In genomic region chr9:14779566-14780022, GRCh38 we compare ENCODE assay signal across 2 cellular contexts.
TF ChIP-seq lines count a peak whose summit lies in the region.

No MANE protein-coding gene starts in this region.

TF ChIP-seq in HepG2, 621 proteins besides CTCF, POLR2A, EP300 and RAD21:
- TF ChIP-seq ZNF766 (CRISPR knock-in tag; IDR thresholded peaks at IDR 0.05; ENCODE audit: borderline replicate concordance) (no peak), ZNF510 (CRISPR knock-in tag; IDR thresholded peaks at IDR 0.05; ENCODE audit: low read depth) (no peak), ZNF724P (CRISPR knock-in tag; IDR thresholded peaks at IDR 0.05; ENCODE audit: borderline replicate concordance) (no peak), NFE2L1 (CRISPR knock-in tag; IDR thresholded peaks at IDR 0.05; ENCODE audit: borderline replicate concordance) (no peak), ZNF121 (CRISPR knock-in tag; IDR thresholded peaks at IDR 0.05) (no peak), CEBPB (IDR thresholded peaks at IDR 0.05; ENCODE audit: borderline replicate concordance, low read depth, low read length) (peak; percentile 33; the same call in 1 of the 2 replicates), MXD4 (CRISPR knock-in tag; IDR thresholded peaks at IDR 0.05) (no peak), ZMYM2 (CRISPR knock-in tag; IDR thresholded peaks at IDR 0.05) (no peak), NFE2 (CRISPR knock-in tag; IDR thresholded peaks at IDR 0.05) (no peak), ZNF644 (CRISPR knock-in tag; IDR thresholded peaks at IDR 0.05; ENCODE audit: low read depth) (no peak), CEBPG (CRISPR knock-in tag; IDR thresholded peaks at IDR 0.05) (peak; percentile 18; the same call in 1 of the 2 replicates), ZNF12 (CRISPR knock-in tag; IDR thresholded peaks at IDR 0.05) (no peak), ZNF24 (IDR thresholded peaks at IDR 0.05) (no peak), ZNF446 (CRISPR knock-in tag; IDR thresholded peaks at IDR 0.05) (no peak), ZFP91 (CRISPR knock-in tag; IDR thresholded peaks at IDR 0.05; ENCODE audit: borderline replicate concordance) (no peak), THAP8 (CRISPR knock-in tag; IDR thresholded peaks at IDR 0.05; ENCODE audit: borderline replicate concordance) (no peak), PHF8 (CRISPR knock-in tag; IDR thresholded peaks at IDR 0.05) (no peak), ETV6 (CRISPR knock-in tag; conservative IDR thresholded peaks at IDR 0.05) (no peak), AGO2 (optimal IDR thresholded peaks at IDR 0.05; ENCODE audit: low read depth, low read length) (peak; percentile 38), POLR2AphosphoS5 (IDR thresholded peaks at IDR 0.05; ENCODE audit: low read depth, low read length) (peak; percentile 2; the same call in 1 of the 2 replicates), POLR2G (IDR thresholded peaks at IDR 0.05; ENCODE audit: low read depth, low read length) (peak; percentile 50), RBM22 (optimal IDR thresholded peaks at IDR 0.05; ENCODE audit: low read length) (peak; percentile 95)
- TF ChIP-seq, protein P1, sequence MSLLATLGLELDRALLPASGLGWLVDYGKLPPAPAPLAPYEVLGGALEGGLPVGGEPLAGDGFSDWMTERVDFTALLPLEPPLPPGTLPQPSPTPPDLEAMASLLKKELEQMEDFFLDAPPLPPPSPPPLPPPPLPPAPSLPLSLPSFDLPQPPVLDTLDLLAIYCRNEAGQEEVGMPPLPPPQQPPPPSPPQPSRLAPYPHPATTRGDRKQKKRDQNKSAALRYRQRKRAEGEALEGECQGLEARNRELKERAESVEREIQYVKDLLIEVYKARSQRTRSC (CRISPR knock-in tag; IDR thresholded peaks at IDR 0.05; ENCODE audit: low read depth) = no peak

TF ChIP-seq in K562, 482 proteins besides CTCF, POLR2A, EP300 and RAD21 (continues in another document):
- no peak for TF ChIP-seq ILF3 (IDR thresholded peaks at IDR 0.05; ENCODE audit: borderline replicate concordance)
- no peak for TF ChIP-seq SOX6 (IDR thresholded peaks at IDR 0.05)
- TF ChIP-seq CBFA2T2 (conservative IDR thresholded peaks at IDR 0.05) = no peak
- no peak for TF ChIP-seq HEY1 (CRISPR knock-in tag; IDR thresholded peaks at IDR 0.05; ENCODE audit: borderline replicate concordance)
- TF ChIP-seq, protein P2, sequence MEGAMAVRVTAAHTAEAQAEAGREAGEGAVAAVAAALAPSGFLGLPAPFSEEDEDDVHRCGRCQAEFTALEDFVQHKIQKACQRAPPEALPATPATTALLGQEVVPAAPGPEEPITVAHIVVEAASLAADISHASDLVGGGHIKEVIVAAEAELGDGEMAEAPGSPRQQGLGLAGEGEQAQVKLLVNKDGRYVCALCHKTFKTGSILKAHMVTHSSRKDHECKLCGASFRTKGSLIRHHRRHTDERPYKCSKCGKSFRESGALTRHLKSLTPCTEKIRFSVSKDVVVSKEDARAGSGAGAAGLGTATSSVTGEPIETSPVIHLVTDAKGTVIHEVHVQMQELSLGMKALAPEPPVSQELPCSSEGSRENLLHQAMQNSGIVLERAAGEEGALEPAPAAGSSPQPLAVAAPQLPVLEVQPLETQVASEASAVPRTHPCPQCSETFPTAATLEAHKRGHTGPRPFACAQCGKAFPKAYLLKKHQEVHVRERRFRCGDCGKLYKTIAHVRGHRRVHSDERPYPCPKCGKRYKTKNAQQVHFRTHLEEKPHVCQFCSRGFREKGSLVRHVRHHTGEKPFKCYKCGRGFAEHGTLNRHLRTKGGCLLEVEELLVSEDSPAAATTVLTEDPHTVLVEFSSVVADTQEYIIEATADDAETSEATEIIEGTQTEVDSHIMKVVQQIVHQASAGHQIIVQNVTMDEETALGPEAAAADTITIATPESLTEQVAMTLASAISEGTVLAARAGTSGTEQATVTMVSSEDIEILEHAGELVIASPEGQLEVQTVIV (CRISPR knock-in tag; IDR thresholded peaks at IDR 0.05; ENCODE audit: borderline replicate concordance) = no peak
- TF ChIP-seq TFAP4 (CRISPR knock-in tag; IDR thresholded peaks at IDR 0.05; ENCODE audit: borderline replicate concordance) = no peak
- TF ChIP-seq, protein P3, sequence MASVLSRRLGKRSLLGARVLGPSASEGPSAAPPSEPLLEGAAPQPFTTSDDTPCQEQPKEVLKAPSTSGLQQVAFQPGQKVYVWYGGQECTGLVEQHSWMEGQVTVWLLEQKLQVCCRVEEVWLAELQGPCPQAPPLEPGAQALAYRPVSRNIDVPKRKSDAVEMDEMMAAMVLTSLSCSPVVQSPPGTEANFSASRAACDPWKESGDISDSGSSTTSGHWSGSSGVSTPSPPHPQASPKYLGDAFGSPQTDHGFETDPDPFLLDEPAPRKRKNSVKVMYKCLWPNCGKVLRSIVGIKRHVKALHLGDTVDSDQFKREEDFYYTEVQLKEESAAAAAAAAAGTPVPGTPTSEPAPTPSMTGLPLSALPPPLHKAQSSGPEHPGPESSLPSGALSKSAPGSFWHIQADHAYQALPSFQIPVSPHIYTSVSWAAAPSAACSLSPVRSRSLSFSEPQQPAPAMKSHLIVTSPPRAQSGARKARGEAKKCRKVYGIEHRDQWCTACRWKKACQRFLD (CRISPR knock-in tag; IDR thresholded peaks at IDR 0.05) = 0 out of 2 replicates have a peak, but pooled peaks have one; percentile 59
- no peak for TF ChIP-seq ETS2 (tag; IDR thresholded peaks at IDR 0.05; ENCODE audit: borderline replicate concordance, poor library complexity, severe bottlenecking)
- peak; percentile 55; the same call in 1 of the 2 replicates for TF ChIP-seq L3MBTL2 (IDR thresholded peaks at IDR 0.05)
- TF ChIP-seq DDX20 (tag; IDR thresholded peaks at IDR 0.05; ENCODE audit: low read depth) = no peak
- TF ChIP-seq MAFG (tag; conservative IDR thresholded peaks at IDR 0.05) = no peak
- no peak for TF ChIP-seq ZFP36 (IDR thresholded peaks at IDR 0.05; ENCODE audit: low read depth, low read length, partially characterized antibody)
- no peak for TF ChIP-seq NR2C2 (CRISPR knock-in tag; IDR thresholded peaks at IDR 0.05)
- peak; percentile 58; the same call in 1 of the 2 replicates for TF ChIP-seq NR2C2 (tag; IDR thresholded peaks at IDR 0.05)
- no peak for TF ChIP-seq STAG1 (CRISPR knock-in tag; IDR thresholded peaks at IDR 0.05; ENCODE audit: borderline replicate concordance)
- TF ChIP-seq NEUROD1 (IDR thresholded peaks at IDR 0.05; ENCODE audit: borderline replicate concordance, low read depth, low read length, partially characterized antibody) = no peak
- TF ChIP-seq MEIS2 (IDR thresholded peaks at IDR 0.05; ENCODE audit: partially characterized antibody) = peak; percentile 29
- TF ChIP-seq MTA2 (IDR thresholded peaks at IDR 0.05; ENCODE audit: low read depth) = no peak
- no peak for TF ChIP-seq ZNF764 (CRISPR knock-in tag; IDR thresholded peaks at IDR 0.05; ENCODE audit: low read depth)
- 0 out of 2 replicates have a peak, but pooled peaks have one; percentile 43 for TF ChIP-seq ZNF175 (CRISPR knock-in tag; IDR thresholded peaks at IDR 0.05; ENCODE audit: low read depth)
- TF ChIP-seq MAZ (CRISPR knock-in tag; conservative IDR thresholded peaks at IDR 0.05 in 1 of 2, IDR thresholded peaks at IDR 0.05 in 1 of 2) = no peak
- no peak for TF ChIP-seq NFE2L1 (tag; IDR thresholded peaks at IDR 0.05; ENCODE audit: borderline replicate concordance, low read depth)
- TF ChIP-seq, protein P4, sequence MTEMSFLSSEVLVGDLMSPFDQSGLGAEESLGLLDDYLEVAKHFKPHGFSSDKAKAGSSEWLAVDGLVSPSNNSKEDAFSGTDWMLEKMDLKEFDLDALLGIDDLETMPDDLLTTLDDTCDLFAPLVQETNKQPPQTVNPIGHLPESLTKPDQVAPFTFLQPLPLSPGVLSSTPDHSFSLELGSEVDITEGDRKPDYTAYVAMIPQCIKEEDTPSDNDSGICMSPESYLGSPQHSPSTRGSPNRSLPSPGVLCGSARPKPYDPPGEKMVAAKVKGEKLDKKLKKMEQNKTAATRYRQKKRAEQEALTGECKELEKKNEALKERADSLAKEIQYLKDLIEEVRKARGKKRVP (CRISPR knock-in tag; IDR thresholded peaks at IDR 0.05) = peak; percentile 33; the same call in 1 of the 2 replicates
- no peak for TF ChIP-seq CTCFL (IDR thresholded peaks at IDR 0.05; ENCODE audit: borderline replicate concordance, insufficient read depth, low read depth, low read length, poor library complexity, severe bottlenecking)
- no peak for TF ChIP-seq CHCHD3 (CRISPR knock-in tag; IDR thresholded peaks at IDR 0.05)
- no peak for TF ChIP-seq ZNF778 (CRISPR knock-in tag; IDR thresholded peaks at IDR 0.05)
- TF ChIP-seq POLR3G (IDR thresholded peaks at IDR 0.05; ENCODE audit: extremely low read depth, insufficient read length, insufficient replicate concordance) = no peak
- TF ChIP-seq KLF1 (tag; IDR thresholded peaks at IDR 0.05) = no peak
- TF ChIP-seq CTBP1 (IDR thresholded peaks at IDR 0.05; ENCODE audit: borderline replicate concordance) = no peak
- TF ChIP-seq, protein P5, sequence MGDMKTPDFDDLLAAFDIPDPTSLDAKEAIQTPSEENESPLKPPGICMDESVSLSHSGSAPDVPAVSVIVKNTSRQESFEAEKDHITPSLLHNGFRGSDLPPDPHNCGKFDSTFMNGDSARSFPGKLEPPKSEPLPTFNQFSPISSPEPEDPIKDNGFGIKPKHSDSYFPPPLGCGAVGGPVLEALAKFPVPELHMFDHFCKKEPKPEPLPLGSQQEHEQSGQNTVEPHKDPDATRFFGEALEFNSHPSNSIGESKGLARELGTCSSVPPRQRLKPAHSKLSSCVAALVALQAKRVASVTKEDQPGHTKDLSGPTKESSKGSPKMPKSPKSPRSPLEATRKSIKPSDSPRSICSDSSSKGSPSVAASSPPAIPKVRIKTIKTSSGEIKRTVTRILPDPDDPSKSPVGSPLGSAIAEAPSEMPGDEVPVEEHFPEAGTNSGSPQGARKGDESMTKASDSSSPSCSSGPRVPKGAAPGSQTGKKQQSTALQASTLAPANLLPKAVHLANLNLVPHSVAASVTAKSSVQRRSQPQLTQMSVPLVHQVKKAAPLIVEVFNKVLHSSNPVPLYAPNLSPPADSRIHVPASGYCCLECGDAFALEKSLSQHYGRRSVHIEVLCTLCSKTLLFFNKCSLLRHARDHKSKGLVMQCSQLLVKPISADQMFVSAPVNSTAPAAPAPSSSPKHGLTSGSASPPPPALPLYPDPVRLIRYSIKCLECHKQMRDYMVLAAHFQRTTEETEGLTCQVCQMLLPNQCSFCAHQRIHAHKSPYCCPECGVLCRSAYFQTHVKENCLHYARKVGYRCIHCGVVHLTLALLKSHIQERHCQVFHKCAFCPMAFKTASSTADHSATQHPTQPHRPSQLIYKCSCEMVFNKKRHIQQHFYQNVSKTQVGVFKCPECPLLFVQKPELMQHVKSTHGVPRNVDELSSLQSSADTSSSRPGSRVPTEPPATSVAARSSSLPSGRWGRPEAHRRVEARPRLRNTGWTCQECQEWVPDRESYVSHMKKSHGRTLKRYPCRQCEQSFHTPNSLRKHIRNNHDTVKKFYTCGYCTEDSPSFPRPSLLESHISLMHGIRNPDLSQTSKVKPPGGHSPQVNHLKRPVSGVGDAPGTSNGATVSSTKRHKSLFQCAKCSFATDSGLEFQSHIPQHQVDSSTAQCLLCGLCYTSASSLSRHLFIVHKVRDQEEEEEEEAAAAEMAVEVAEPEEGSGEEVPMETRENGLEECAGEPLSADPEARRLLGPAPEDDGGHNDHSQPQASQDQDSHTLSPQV (IDR thresholded peaks at IDR 0.05) = no peak
- no peak for TF ChIP-seq E2F3 (CRISPR knock-in tag; IDR thresholded peaks at IDR 0.05)
- TF ChIP-seq JUN (IDR thresholded peaks at IDR 0.05; ENCODE audit: borderline replicate concordance, low read depth, low read length) = no peak
- TF ChIP-seq JUN (CRISPR knock-in tag; IDR thresholded peaks at IDR 0.05; ENCODE audit: borderline replicate concordance) = no peak
- peak; percentile 30; the same call in 1 of the 2 replicates for TF ChIP-seq ATF7 (IDR thresholded peaks at IDR 0.05)
- TF ChIP-seq ZNF644 (tag; IDR thresholded peaks at IDR 0.05; ENCODE audit: low read depth) = no peak
- TF ChIP-seq PCBP2 (IDR thresholded peaks at IDR 0.05; ENCODE audit: low read depth, low read length, poor library complexity, severe bottlenecking) = no peak
- no peak for TF ChIP-seq KLF6 (CRISPR knock-in tag; IDR thresholded peaks at IDR 0.05; ENCODE audit: borderline replicate concordance)
- TF ChIP-seq, protein P6, sequence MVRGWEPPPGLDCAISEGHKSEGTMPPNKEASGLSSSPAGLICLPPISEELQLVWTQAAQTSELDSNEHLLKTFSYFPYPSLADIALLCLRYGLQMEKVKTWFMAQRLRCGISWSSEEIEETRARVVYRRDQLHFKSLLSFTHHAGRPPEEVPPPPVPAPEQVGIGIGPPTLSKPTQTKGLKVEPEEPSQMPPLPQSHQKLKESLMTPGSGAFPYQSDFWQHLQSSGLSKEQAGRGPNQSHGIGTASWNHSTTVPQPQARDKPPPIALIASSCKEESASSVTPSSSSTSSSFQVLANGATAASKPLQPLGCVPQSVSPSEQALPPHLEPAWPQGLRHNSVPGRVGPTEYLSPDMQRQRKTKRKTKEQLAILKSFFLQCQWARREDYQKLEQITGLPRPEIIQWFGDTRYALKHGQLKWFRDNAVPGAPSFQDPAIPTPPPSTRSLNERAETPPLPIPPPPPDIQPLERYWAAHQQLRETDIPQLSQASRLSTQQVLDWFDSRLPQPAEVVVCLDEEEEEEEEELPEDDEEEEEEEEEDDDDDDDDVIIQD (CRISPR knock-in tag; IDR thresholded peaks at IDR 0.05) = no peak
- 0 out of 2 replicates have a peak, but pooled peaks have one; percentile 11 for TF ChIP-seq CEBPG (CRISPR knock-in tag; IDR thresholded peaks at IDR 0.05)
- TF ChIP-seq CEBPG (tag; conservative IDR thresholded peaks at IDR 0.05 in 1 of 2, IDR thresholded peaks at IDR 0.05 in 1 of 2) = peak; percentile 85 to 93
- TF ChIP-seq STAT5A (IDR thresholded peaks at IDR 0.05; ENCODE audit: borderline replicate concordance, low read length) = no peak
- no peak for TF ChIP-seq ZNF24 (IDR thresholded peaks at IDR 0.05)
- TF ChIP-seq MEF2D (tag; conservative IDR thresholded peaks at IDR 0.05; ENCODE audit: low read depth) = no peak
- no peak for TF ChIP-seq ZZZ3 (IDR thresholded peaks at IDR 0.05)
- no peak for TF ChIP-seq CGGBP1 (CRISPR knock-in tag; IDR thresholded peaks at IDR 0.05)
- TF ChIP-seq SAP30 (IDR thresholded peaks at IDR 0.05; ENCODE audit: borderline replicate concordance, insufficient read depth, low read depth, low read length, poor library complexity, severe bottlenecking) = no peak
